ENCODE assay signal across 16 cellular contexts in genomic region chr11:68163691-68164090, GRCh38. TPM values are rescaled to one million over a fixed set of nuclear protein-coding genes. Genes with fewer than 3 reads are reported as not detected.
DNase-seq lines count a peak whose midpoint lies in the region; ATAC-seq, FAIRE-seq and TF ChIP-seq lines count a peak whose summit lies in the region.
"Had no signal": no experiment of that assay in that cellular context is flagged by ENCODE, and none has a peak within 500 bp of the region (broad histone marks: within the 10 kb centered on the region; RNA-seq: fewer than 3 reads in every experiment).

No MANE protein-coding gene starts in this region.

- no peak for ATAC-seq in HG02759 (IDR thresholded peaks at IDR 0.05; ENCODE audit: unreplicated experiment)
- ATAC-seq: GM12878, K562 had no signal

- no peak overlapping the region for H3K4me3 ChIP-seq in bronchial epithelial cell (ENCODE audit: low read depth, low read length)
- H3K4me3 ChIP-seq: A549, GM12878, GM23248, K562 had no signal

- DNase-seq in DMS79 treated with DMSO at 0.1 percent for 48 hours (lab: John Stamatoyannopoulos, UW) = peak; percentile 21
- no peak for DNase-seq in DMS79 (lab: John Stamatoyannopoulos, UW)
- DNase-seq in bronchial epithelial cell (ENCODE audit: low read depth) = peak; percentile 14
- DNase-seq in osteocyte (ENCODE audit: extremely low spot score, unreplicated experiment) = peak; percentile 56
- no peak for DNase-seq in posterior vena cava (ENCODE audit: low spot score)
- no peak for DNase-seq in NCI-H2107 treated with DMSO at 0.1 percent for 48 hours (lab: John Stamatoyannopoulos, UW; ENCODE audit: unreplicated experiment)
- DNase-seq: AML-193; Caco-2; CD4-positive, alpha-beta T cell; GF-D8 had no signal

- peaks cover 4% of the 10 kb centered on the region for H3K4me1 Mint-ChIP-seq in osteocyte (ENCODE audit: unreplicated experiment)

- no peaks in the 10 kb centered on the region for H3K27me3 Mint-ChIP-seq in osteocyte (ENCODE audit: unreplicated experiment)
- H3K27me3 Mint-ChIP-seq: CD4-positive, alpha-beta T cell had no signal

- no peaks in the 10 kb centered on the region for H3K27me3 ChIP-seq in bronchial epithelial cell (ENCODE audit: control insufficient read depth, insufficient read depth, low read length)

- H3K36me3 Mint-ChIP-seq in osteocyte (ENCODE audit: unreplicated experiment) = peaks cover 52% of the 10 kb centered on the region

- no peak overlapping the region for H3K27ac Mint-ChIP-seq in osteocyte (ENCODE audit: unreplicated experiment)
- H3K27ac Mint-ChIP-seq: CD4-positive, alpha-beta T cell had no signal

- TF ChIP-seq CTCF in bronchial epithelial cell (IDR thresholded peaks at IDR 0.05; ENCODE audit: insufficient read depth, low read length, severe bottlenecking) (no peak), osteocyte (IDR thresholded peaks at IDR 0.05) (no peak)

- H3K9me3 Mint-ChIP-seq in osteocyte (ENCODE audit: unreplicated experiment) = no peaks in the 10 kb centered on the region
- H3K9me3 Mint-ChIP-seq: CD4-positive, alpha-beta T cell had no signal

- H3K4me3 Mint-ChIP-seq in osteocyte (ENCODE audit: unreplicated experiment) = no peak overlapping the region
- H3K4me3 Mint-ChIP-seq: CD4-positive, alpha-beta T cell had no signal

- no peak for FAIRE-seq in bronchial epithelial cell (lab: Jason Lieb, UNC)
- FAIRE-seq: A549, D721Med, GM12878 had no signal

- peaks cover 11% of the 10 kb centered on the region for H3K36me3 ChIP-seq in bronchial epithelial cell (ENCODE audit: control insufficient read depth, insufficient read depth, low read length)

- intact Hi-C loops in posterior vena cava (cut with DNase I) = no loop called here

RNA-seq across cellular contexts. Expression of gene CHKA, which starts 42.5 kb away (rescaled TPM):
- total RNA-seq in bronchial epithelial cell (4.7 and 7.4 TPM in 2 replicates), osteocyte (38.0 and 39.3 TPM in 2 replicates), posterior vena cava (10 to 100 TPM; 10.9 to 13.8 TPM)

RNA-seq across cellular contexts. Expression of gene KMT5B, which starts 49.4 kb away (rescaled TPM):
- total RNA-seq in bronchial epithelial cell (35.8 and 44.8 TPM in 2 replicates), osteocyte (59.4 and 59.8 TPM in 2 replicates), posterior vena cava (10 to 100 TPM; 34.3 to 39.0 TPM)

Comparison
In these comparisons a context has a peak if more than half of its experiments do, and no peak if none do; other contexts are left out.
1. DNase-seq: peak in DMS79 treated with DMSO at 0.1 percent for 48 hours (single experiment), bronchial epithelial cell (single experiment) and osteocyte (single experiment); none in DMS79 (single experiment), posterior vena cava (single experiment) and NCI-H2107 treated with DMSO at 0.1 percent for 48 hours (single experiment).